ENCODE assay signal across 13 cellular contexts in the genomic region with DNA sequence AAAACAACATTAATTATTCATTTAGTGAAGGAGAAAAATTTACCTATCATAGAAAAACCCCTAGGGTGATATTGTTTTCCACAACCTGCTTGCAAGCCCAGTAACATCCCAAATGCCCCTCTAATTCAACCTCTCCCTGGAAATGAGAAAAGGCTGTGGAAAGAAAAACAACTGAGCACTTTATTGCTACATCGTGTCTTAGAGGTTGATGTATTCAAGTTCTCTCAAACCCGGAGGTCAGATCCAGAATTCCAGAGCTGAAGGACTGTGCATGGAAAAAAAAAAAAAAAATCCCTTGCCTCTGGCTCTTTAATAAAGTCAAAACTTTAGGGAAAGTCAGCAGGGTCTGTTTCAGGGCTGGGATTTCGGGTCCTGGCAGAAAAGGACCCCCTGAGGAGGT.
"Had no signal": no experiment of that assay in that cellular context is flagged by ENCODE, and none has a peak within 500 bp of the region (broad histone marks: within the 10 kb centered on the region; RNA-seq: fewer than 3 reads in every experiment).

No MANE protein-coding gene starts in this region.

- H3K4me2 ChIP-seq: SK-N-SH had no signal

- H3K27ac Mint-ChIP-seq: activated naive CD8-positive, alpha-beta T cell; activated T-helper 1 cell treated with anti-CD3 and anti-CD28 coated beads, Interleukin-12 subunit alpha, Interleukin-12 subunit beta, Interleukin-2, Interleukin-4 antibody, amounts not matched to agents 30 ng/mL and 10 ng/mL and 1 ng/mL, durations not matched to agents 14 hours and 24 hours and 36 hours; T-helper 2 cell treated with Interferon-gamma antibody and Interleukin-4, amounts not matched to agents 5 μg/mL and 100 μg/mL, for 36 hours had no signal

- FAIRE-seq: colon, TTC549, urothelium cell line had no signal

- H3K27me3 Mint-ChIP-seq: activated naive CD8-positive, alpha-beta T cell had no signal

- H3K9me3 Mint-ChIP-seq: activated T-helper 1 cell treated with anti-CD3 and anti-CD28 coated beads, Interleukin-12 subunit alpha, Interleukin-12 subunit beta, Interleukin-2, Interleukin-4 antibody, amounts not matched to agents 30 ng/mL and 10 ng/mL and 1 ng/mL, durations not matched to agents 14 hours and 24 hours and 36 hours had no signal

- H3K36me3 Mint-ChIP-seq: activated naive CD8-positive, alpha-beta T cell had no signal

- H3K27me3 ChIP-seq: thyroid gland had no signal

- H3K4me3 ChIP-seq: thyroid gland had no signal

- H3K9me3 ChIP-seq: SK-N-SH, thyroid gland had no signal

- H3K36me3 ChIP-seq: thyroid gland had no signal

- H3K9ac ChIP-seq: SK-N-SH had no signal

- H3K4me3 Mint-ChIP-seq: activated naive CD8-positive, alpha-beta T cell; activated T-helper 1 cell treated with anti-CD3 and anti-CD28 coated beads, Interleukin-12 subunit alpha, Interleukin-12 subunit beta, Interleukin-2, Interleukin-4 antibody, amounts not matched to agents 30 ng/mL and 10 ng/mL and 1 ng/mL, durations not matched to agents 14 hours and 24 hours and 36 hours; T-helper 2 cell treated with Interferon-gamma antibody and Interleukin-4, amounts not matched to agents 5 μg/mL and 100 μg/mL, for 36 hours had no signal

- DNase-seq: activated CD4-positive, alpha-beta T cell treated with anti-CD3 and anti-CD28 coated beads, Interleukin-2, amount 50 U/mL, for 4 hours; activated T-cell treated with anti-CD3 and anti-CD28 coated beads for 4 hours; caudate nucleus; SK-N-SH; stimulated activated CD4-positive, alpha-beta T cell treated with anti-CD3 and anti-CD28 coated beads, Interleukin-2, amount 100 ng/mL, for 24 hours; stimulated activated naive CD4-positive, alpha-beta T cell treated with Interleukin-2 at 50 U/mL for 16 hours; thyroid gland had no signal
